Comparison of ENCODE assay signal across 9 cellular contexts in the genomic region with DNA sequence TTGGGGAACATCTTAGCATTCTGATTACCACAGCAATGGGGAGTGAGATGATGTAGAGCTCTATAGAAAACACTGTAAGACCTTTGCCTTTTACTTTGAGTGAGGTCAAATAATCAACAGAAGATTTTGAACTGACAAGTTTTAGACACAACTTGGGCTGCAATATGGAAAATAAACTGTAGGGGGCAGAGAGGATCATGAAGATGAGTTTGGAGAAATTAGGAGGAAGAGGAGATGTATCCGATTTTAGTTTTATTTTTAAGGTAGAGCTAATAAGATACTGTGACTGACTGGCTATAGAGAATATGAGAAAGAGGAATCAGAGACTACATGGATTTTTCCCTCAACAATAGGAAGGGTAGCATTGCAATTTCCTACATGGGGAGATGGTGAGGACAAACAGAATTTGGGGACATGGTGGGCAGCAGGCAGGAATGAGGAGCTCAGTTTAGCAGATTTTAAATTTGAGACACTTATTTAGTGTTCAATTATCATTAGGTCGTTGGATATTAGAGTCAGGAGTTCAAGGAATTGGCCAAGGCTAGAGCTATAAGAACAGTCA.
A peak's percentile ranks its signal among the peaks of the same experiment; 100 is the strongest.
DNase-seq lines count a peak whose midpoint lies in the region; ATAC-seq, FAIRE-seq and TF ChIP-seq lines count a peak whose summit lies in the region.
"Had no signal": no experiment of that assay in that cellular context is flagged by ENCODE, and none has a peak within 500 bp of the region (broad histone marks: within the 10 kb centered on the region; RNA-seq: fewer than 3 reads in every experiment).

No MANE protein-coding gene starts in this region.

- H3K4me1 Mint-ChIP-seq in natural killer cell = no peaks in the 10 kb centered on the region

- H3K9me3 ChIP-seq in SK-N-MC (ENCODE audit: low read depth, low read length) = no peaks in the 10 kb centered on the region
- H3K9me3 ChIP-seq in kidney (ENCODE audit: control insufficient read depth in 1 of 2, low read length in 2 of 2) = no peaks in the 10 kb centered on the region

- intact Hi-C loops in kidney (cut with DNase I) = no loop called here
- intact Hi-C loops in natural killer cell (cut with micrococcal nuclease) = no loop called here

- H3K4me3 Mint-ChIP-seq in natural killer cell = no peak overlapping the region

- no peaks in the 10 kb centered on the region for H3K4me1 ChIP-seq in kidney (ENCODE audit: control insufficient read depth in 1 of 2, insufficient read depth in 1 of 2, low read depth in 1 of 2, low read length in 2 of 2)

- ATAC-seq in natural killer cell (no peak), HG02973 (IDR thresholded peaks at IDR 0.05; ENCODE audit: unreplicated experiment) (no peak)

- DNase-seq in AG09319 (ENCODE audit: extremely low read depth, low read depth) (no peak), GM12864 (ENCODE audit: low read depth) (no peak), SK-N-MC (ENCODE audit: low read depth, low spot score) (peak; percentile 1), kidney (no peak), natural killer cell (no peak), HCEC 1CT (no peak)
- no peak for DNase-seq in activated CD4-positive, alpha-beta T cell treated with anti-CD3 and anti-CD28 coated beads, Interleukin-2, amount 50 U/mL, for 1 hour
- DNase-seq: amniotic stem cell had no signal

- H3K9me3 Mint-ChIP-seq in natural killer cell = no peaks in the 10 kb centered on the region

- H3K27ac ChIP-seq in SK-N-MC = no peak overlapping the region
- H3K27ac ChIP-seq in kidney (ENCODE audit: low read depth in 2 of 2, low read length in 2 of 2) = no peak overlapping the region

- no peak overlapping the region for H3K27ac Mint-ChIP-seq in natural killer cell

- H3K4me3 ChIP-seq in GM12864 (ENCODE audit: low read depth, low read length) = no peak overlapping the region
- no peak overlapping the region for H3K4me3 ChIP-seq in SK-N-MC
- H3K4me3 ChIP-seq in kidney (ENCODE audit: low read length in 2 of 2) = no peak overlapping the region

- H3K27me3 Mint-ChIP-seq in natural killer cell (ENCODE audit: low read depth in 2 of 2) = no peaks in the 10 kb centered on the region

- no peak overlapping the region for H3K9ac ChIP-seq in SK-N-MC (ENCODE audit: insufficient read length)
- no peak overlapping the region for H3K9ac ChIP-seq in kidney (ENCODE audit: low read length in 2 of 2)

- no peak for FAIRE-seq in kidney (lab: Jason Lieb, UNC)

- H3K36me3 Mint-ChIP-seq in natural killer cell = no peaks in the 10 kb centered on the region

- H3K36me3 ChIP-seq in SK-N-MC (ENCODE audit: insufficient read depth, low read length) = no peaks in the 10 kb centered on the region
- no peaks in the 10 kb centered on the region for H3K36me3 ChIP-seq in kidney (ENCODE audit: control insufficient read depth in 1 of 2, insufficient read depth in 2 of 2, low read length in 2 of 2)

- peak; percentile 22 for TF ChIP-seq CTCF in AG09319 (IDR thresholded peaks at IDR 0.05; ENCODE audit: low read depth, low read length)
- TF ChIP-seq CTCF in GM12864 (IDR thresholded peaks at IDR 0.05; ENCODE audit: low read depth, low read length, missing control alignments) = peak; percentile 52
- peak; percentile 29 for TF ChIP-seq CTCF in kidney (IDR thresholded peaks at IDR 0.05; ENCODE audit: borderline replicate concordance, extremely low read depth, insufficient read depth)
- TF ChIP-seq CTCF in natural killer cell (IDR thresholded peaks at IDR 0.05) = no peak
